In the genomic region with DNA sequence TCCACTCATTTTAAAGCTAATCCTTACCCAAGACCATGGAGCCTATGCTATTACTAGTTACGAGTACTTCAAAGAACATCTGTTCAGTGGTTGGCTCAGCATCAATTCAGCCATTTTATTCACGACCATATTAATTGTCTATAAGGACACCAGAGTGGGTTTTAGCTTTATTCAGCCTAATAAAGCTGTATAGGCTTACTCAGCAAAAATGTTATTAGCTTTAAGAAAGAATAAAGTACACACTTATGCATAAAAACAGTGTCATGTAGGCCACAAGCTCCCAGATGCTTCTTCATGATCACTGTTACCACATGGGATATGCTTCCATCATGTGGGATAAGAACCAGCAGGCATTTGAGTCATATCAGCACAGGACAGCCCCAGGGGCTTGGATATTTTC, we compare ENCODE assay signal across 20 cellular contexts.
DNase-seq lines count a peak whose midpoint lies in the region; ATAC-seq, FAIRE-seq and TF ChIP-seq lines count a peak whose summit lies in the region.
"Had no signal": no experiment of that assay in that cellular context is flagged by ENCODE, and none has a peak within 500 bp of the region (broad histone marks: within the 10 kb centered on the region; RNA-seq: fewer than 3 reads in every experiment).

No MANE protein-coding gene starts in this region.

- no peaks in the 10 kb centered on the region for H3K9me1 ChIP-seq in K562 (ENCODE audit: control insufficient read depth, insufficient read depth, low read length)

- H2AFZ ChIP-seq in HepG2 (ENCODE audit: low read length) (no peak overlapping the region), K562 (ENCODE audit: low read depth, low read length) (no peak overlapping the region)
- H2AFZ ChIP-seq: GM23248 had no signal

- H3K9me3 ChIP-seq in HepG2 (ENCODE audit: low read length) (no peaks in the 10 kb centered on the region), right lobe of liver (no peaks in the 10 kb centered on the region), K562 (replicated peaks; ENCODE audit: control insufficient read depth, insufficient read depth, low read depth, low read length) (peaks cover 2% of the 10 kb centered on the region; the same call in 1 of the 2 replicates), pancreas (no peaks in the 10 kb centered on the region)
- H3K9me3 ChIP-seq: BLaER1, Caco-2 had no signal

- H3K4me3 ChIP-seq in HepG2 (replicated peaks in 1 of 3; ENCODE audit: insufficient read depth in 1 of 3, low read depth in 2 of 3, low read length in 3 of 3) (no peak overlapping the region), right lobe of liver (no peak overlapping the region), K562 (no peak overlapping the region), pancreas (no peak overlapping the region)
- H3K4me3 ChIP-seq: BLaER1, GM23248 had no signal

- in situ Hi-C loops in HepG2 (cut with HindIII; ENCODE audit: extremely low pct_ligation_motif_present, low pct_unique_long_range_greater_than_20kb) (no loop called here), K562 (cut with MboI) (no loop called here)

- ATAC-seq in HepG2, result no peak
- ATAC-seq in right lobe of liver, result no peak
- no peak for ATAC-seq in K562
- no peak for ATAC-seq in HG02571 (IDR thresholded peaks at IDR 0.05; ENCODE audit: unreplicated experiment)
- ATAC-seq in pancreas, result no peak
- ATAC-seq: CD8-positive, alpha-beta T cell; HCT116 had no signal

- no peak for FAIRE-seq in HepG2 (lab: Jason Lieb, UNC)
- FAIRE-seq in K562 (lab: Jason Lieb, UNC), result no peak
- FAIRE-seq in pancreas (lab: Jason Lieb, UNC), result no peak
- FAIRE-seq: G401.6, GM12892 had no signal

- H3K79me2 ChIP-seq in HepG2 (ENCODE audit: insufficient read depth, low read length), result no peaks in the 10 kb centered on the region
- no peaks in the 10 kb centered on the region for H3K79me2 ChIP-seq in K562 (ENCODE audit: control insufficient read depth, insufficient read depth, low read length)

- TF ChIP-seq RAD21 in HepG2 (CRISPR knock-in tag; IDR thresholded peaks at IDR 0.05) (no peak), K562 (CRISPR knock-in tag; conservative IDR thresholded peaks at IDR 0.05 in 1 of 2, IDR thresholded peaks at IDR 0.05 in 1 of 2) (no peak)

- no peak for DNase-seq in HepG2 (ENCODE audit: low spot score)
- DNase-seq in right lobe of liver, result no peak
- DNase-seq in NCI-H524 (lab: John Stamatoyannopoulos, UW), result peak; percentile 90 to 97
- DNase-seq in K562 (ENCODE audit: extremely low read depth in 1 of 4, low spot score in 3 of 4), result no peak
- DNase-seq in foreskin melanocyte, result peak; percentile 15
- DNase-seq in pancreas, result no peak
- DNase-seq in NCI-H1694 treated with DMSO at 0.1 percent for 48 hours (lab: John Stamatoyannopoulos, UW), result no peak
- DNase-seq: Caco-2; CD4-positive, CD25-positive, alpha-beta regulatory T cell; CD8-positive, alpha-beta T cell; DMS153; DND-41; GM23248; H9 had no signal

- H4K20me1 ChIP-seq in HepG2 (ENCODE audit: insufficient read depth, low read length) (no peaks in the 10 kb centered on the region), K562 (replicated peaks; ENCODE audit: control insufficient read depth, insufficient read depth, low read length) (no peaks in the 10 kb centered on the region)
- H4K20me1 ChIP-seq: BLaER1 had no signal

- no peak overlapping the region for H3K4me2 ChIP-seq in HepG2 (ENCODE audit: low read depth, low read length)
- no peak overlapping the region for H3K4me2 ChIP-seq in K562 (ENCODE audit: insufficient read depth, low read length)
- H3K4me2 ChIP-seq: BLaER1 had no signal

- TF ChIP-seq POLR2A in HepG2 (IDR thresholded peaks at IDR 0.05; ENCODE audit: insufficient read depth in 1 of 2, low read depth in 2 of 2, low read length in 2 of 2), result no peak
- TF ChIP-seq POLR2A in right lobe of liver (IDR thresholded peaks at IDR 0.05), result no peak
- TF ChIP-seq POLR2A in K562 (conservative IDR thresholded peaks at IDR 0.05), result no peak

- no peak overlapping the region for H3K9ac ChIP-seq in HepG2 (ENCODE audit: insufficient read depth, low read depth, low read length)
- H3K9ac ChIP-seq in K562 (ENCODE audit: insufficient read depth in 1 of 2, low read depth in 2 of 2, low read length in 2 of 2), result no peak overlapping the region
- H3K9ac ChIP-seq: BLaER1, GM23248 had no signal

- BruUV-seq in HepG2 (replicated peaks; lab: Mats Ljungman, UMichigan), result no TSS peak
- BruUV-seq in K562 (replicated peaks; lab: Mats Ljungman, UMichigan), result no TSS peak

- intact Hi-C loops in HepG2 (cut with micrococcal nuclease; ENCODE audit: unreplicated experiment) (no loop called here), right lobe of liver (cut with DNase I) (no loop called here), K562 (cut with micrococcal nuclease) (no loop called here), pancreas (cut with DNase I) (no loop called here)

- H3K27ac ChIP-seq in HepG2 (ENCODE audit: extremely low read length, insufficient read depth, low read length) (no peak overlapping the region), right lobe of liver (no peak overlapping the region), K562 (ENCODE audit: extremely low read depth, low read depth, low read length) (no peak overlapping the region), pancreas (no peak overlapping the region)
- H3K27ac ChIP-seq: BLaER1, C4-2B, GM23248 had no signal

- no peaks in the 10 kb centered on the region for H3K36me3 ChIP-seq in HepG2 (replicated peaks in 1 of 2; ENCODE audit: control insufficient read depth in 1 of 2, insufficient read depth in 2 of 2, low read length in 2 of 2)
- H3K36me3 ChIP-seq in right lobe of liver, result no peaks in the 10 kb centered on the region
- no peaks in the 10 kb centered on the region for H3K36me3 ChIP-seq in K562 (ENCODE audit: control insufficient read depth, insufficient read depth, low read length)
- H3K36me3 ChIP-seq in pancreas, result no peaks in the 10 kb centered on the region
- H3K36me3 ChIP-seq: BLaER1 had no signal

- 0% methylated on average over 2 of the region's 2 CpGs for WGBS in HepG2 (ENCODE audit: low lambda C conversion rate)
- WGBS in right lobe of liver (ENCODE audit: insufficient coverage, low coverage, low lambda C conversion rate, missing lambda C conversion rate), result 55% methylated on average over 2 of the region's 2 CpGs
- WGBS in K562 (ENCODE audit: insufficient coverage, low coverage, missing lambda C conversion rate), result 0% methylated on average over 2 of the region's 2 CpGs
- 30 to 54% methylated on average over 2 of the region's 2 CpGs for WGBS in pancreas, 2 donors

- H3K27me3 ChIP-seq in HepG2 (ENCODE audit: control insufficient read depth in 1 of 2, insufficient read depth in 2 of 2, low read length in 2 of 2) (no peaks in the 10 kb centered on the region), right lobe of liver (no peaks in the 10 kb centered on the region), K562 (ENCODE audit: control insufficient read depth in 2 of 2, insufficient read depth in 2 of 2, low read length in 2 of 2) (no peaks in the 10 kb centered on the region), pancreas (no peaks in the 10 kb centered on the region)
- H3K27me3 ChIP-seq: BLaER1 had no signal

- no peak for TF ChIP-seq EP300 in HepG2 (IDR thresholded peaks at IDR 0.05; ENCODE audit: low read depth in 2 of 2, low read length in 2 of 2)
- TF ChIP-seq EP300 in HepG2 (CRISPR knock-in tag; IDR thresholded peaks at IDR 0.05; ENCODE audit: borderline replicate concordance), result no peak
- no peak for TF ChIP-seq EP300 in K562 (IDR thresholded peaks at IDR 0.05; ENCODE audit: low read length)

- CTCF ChIA-PET in HepG2 (lab: Yijun Ruan, JAX; ENCODE audit: low intra/inter-chr PET ratio, low total read pairs) (no interaction called here), K562 (lab: Yijun Ruan, JAX; ENCODE audit: low intra/inter-chr PET ratio) (no interaction called here)

- H3K4me1 ChIP-seq in HepG2 (ENCODE audit: insufficient read depth, low read length) (no peaks in the 10 kb centered on the region), right lobe of liver (no peaks in the 10 kb centered on the region), K562 (replicated peaks in 1 of 2; ENCODE audit: control insufficient read depth in 2 of 2, insufficient read depth in 2 of 2, low read length in 2 of 2) (no peaks in the 10 kb centered on the region), pancreas (no peaks in the 10 kb centered on the region)
- H3K4me1 ChIP-seq: BLaER1, Caco-2 had no signal

- POLR2A ChIA-PET in HepG2 (lab: Yijun Ruan, JAX) (no interaction called here), K562 (lab: Yijun Ruan, JAX) (no interaction called here)

- TF ChIP-seq CTCF in HepG2 (CRISPR knock-in tag; IDR thresholded peaks at IDR 0.05), result no peak
- no peak for TF ChIP-seq CTCF in right lobe of liver (IDR thresholded peaks at IDR 0.05)
- TF ChIP-seq CTCF in K562 (IDR thresholded peaks at IDR 0.05 in 2 of 3, conservative IDR thresholded peaks at IDR 0.05 in 1 of 3; ENCODE audit: insufficient read depth in 2 of 3, low read depth in 1 of 3, low read length in 3 of 3), result no peak
- no peak for TF ChIP-seq CTCF in pancreas (IDR thresholded peaks at IDR 0.05)

TF ChIP-seq in HepG2, 621 proteins besides CTCF, POLR2A, EP300 and RAD21:
- TF ChIP-seq MAFF (IDR thresholded peaks at IDR 0.05; ENCODE audit: low read depth, low read length) (peak; percentile 76), MAFK (conservative IDR thresholded peaks at IDR 0.05 in 1 of 2, IDR thresholded peaks at IDR 0.05 in 1 of 2; ENCODE audit: low read length in 2 of 2) (peak; percentile 55 to 81; a peak in 3 of 4 replicates), MYC (CRISPR knock-in tag; IDR thresholded peaks at IDR 0.05; ENCODE audit: borderline replicate concordance) (no peak)

TF ChIP-seq in K562, 482 proteins besides CTCF, POLR2A, EP300 and RAD21:
- TF ChIP-seq HDGF (IDR thresholded peaks at IDR 0.05) (no peak), NEUROD1 (IDR thresholded peaks at IDR 0.05; ENCODE audit: borderline replicate concordance, low read depth, low read length, partially characterized antibody) (no peak), ZNF316 (IDR thresholded peaks at IDR 0.05) (peak; percentile 41; the same call in 1 of the 2 replicates), MAFG (tag; conservative IDR thresholded peaks at IDR 0.05) (0 out of 2 replicates have a peak, but pooled peaks have one; percentile 14), C11orf30 (IDR thresholded peaks at IDR 0.05; ENCODE audit: low read depth) (0 out of 2 replicates have a peak, but pooled peaks have one; percentile 10), SP2 (IDR thresholded peaks at IDR 0.05; ENCODE audit: extremely low read depth, low read depth, low read length, poor library complexity, severe bottlenecking) (no peak)
TF ChIP-seq in K562: peak in this region for 3.

Comparison
In these comparisons a context has a peak if more than half of its experiments do, and no peak if none do; other contexts are left out.
1. DNase-seq: peak in NCI-H524 (2 of 2) and foreskin melanocyte (single experiment); none in HepG2 (single experiment), right lobe of liver (0 of 3), K562 (0 of 4), pancreas (0 of 6) and NCI-H1694 treated with DMSO at 0.1 percent for 48 hours (single experiment).